In the genomic region with DNA sequence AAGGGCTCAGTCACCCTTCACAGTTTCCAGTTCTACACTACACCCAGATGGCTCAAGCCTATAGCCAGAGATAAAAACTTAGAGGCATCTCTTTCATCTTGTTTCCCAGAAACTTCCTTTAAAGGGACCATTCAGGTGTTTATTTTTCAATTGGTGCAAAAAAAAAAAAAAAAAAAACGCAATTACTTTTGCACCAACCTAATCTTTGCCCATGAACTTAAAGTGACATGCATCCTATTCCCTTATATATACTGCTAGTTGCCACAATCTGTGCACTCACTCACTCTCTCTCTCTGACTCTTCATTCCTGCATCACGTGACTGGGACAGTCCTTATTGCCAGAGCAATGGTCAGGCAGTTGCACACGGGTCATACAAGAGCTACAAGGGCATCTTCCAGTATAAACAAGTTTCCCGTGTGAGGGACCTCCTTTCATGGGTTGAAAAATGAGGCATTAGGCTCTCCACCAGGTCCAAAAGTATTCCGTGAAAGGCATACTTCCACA, we compare ENCODE assay signal across 6 cellular contexts.
"Had no signal": no experiment of that assay in that cellular context is flagged by ENCODE, and none has a peak within 500 bp of the region (broad histone marks: within the 10 kb centered on the region; RNA-seq: fewer than 3 reads in every experiment).

No MANE protein-coding gene starts in this region.

- H3K27ac ChIP-seq: HL-60 had no signal

- H3K4me3 ChIP-seq: GM23338 had no signal

- H3K4me2 ChIP-seq: GM23338 had no signal

- DNase-seq: H9, HCEC 1CT, HFFc6, KG1 had no signal

- H2AFZ ChIP-seq: GM23338 had no signal
